In genomic region chr2:39197003-39197402, GRCh38 we compare ENCODE assay signal across 3 cellular contexts. TPM values are rescaled to one million over a fixed set of nuclear protein-coding genes. Genes with fewer than 3 reads are reported as not detected.
"Had no signal": no experiment of that assay in that cellular context is flagged by ENCODE, and none has a peak within 500 bp of the region (broad histone marks: within the 10 kb centered on the region; RNA-seq: fewer than 3 reads in every experiment).

No MANE protein-coding gene starts in this region.

RNA-seq across cellular contexts. Expression of gene CDKL4, which starts 46.8 kb away (rescaled TPM):
- total RNA-seq: OCI-LY7, PC-9, Right ventricle myocardium superior had no signal
